In the genomic region with DNA sequence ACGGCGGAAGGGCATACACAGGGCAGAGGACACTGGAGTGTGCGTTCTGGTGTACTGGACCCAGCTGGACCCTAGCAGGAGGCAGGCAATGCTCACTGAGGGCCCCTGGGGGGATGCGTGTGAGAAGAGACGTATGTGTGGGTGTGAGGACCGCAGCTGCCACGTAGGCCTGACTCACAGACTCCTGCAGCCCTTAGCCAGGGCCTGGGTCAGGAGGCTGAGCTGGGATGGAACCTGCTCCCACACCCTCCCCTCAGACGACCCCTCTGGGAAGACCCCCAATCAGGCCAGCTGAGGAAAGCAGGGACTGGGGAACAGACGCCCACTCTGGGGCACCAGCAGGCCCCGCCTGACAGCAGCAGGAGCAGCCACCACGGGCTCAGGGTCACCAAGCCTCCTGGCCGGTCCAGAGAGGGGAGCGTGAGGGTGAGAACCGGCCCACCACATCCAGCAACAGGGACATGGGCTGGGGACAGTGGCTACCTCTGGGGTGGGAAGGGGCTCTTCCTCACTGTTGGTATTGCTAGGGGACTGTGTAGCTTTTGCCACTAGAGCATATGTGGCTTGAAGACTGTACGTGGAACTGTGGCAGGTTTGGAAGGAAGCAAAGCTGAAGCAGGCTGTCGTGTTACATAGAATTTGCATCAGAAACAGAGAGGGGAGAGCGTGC, we compare ENCODE assay signal across 9 cellular contexts. TPM values are rescaled to one million over a fixed set of nuclear protein-coding genes. Genes with fewer than 3 reads are reported as not detected.
DNase-seq lines count a peak whose midpoint lies in the region; FAIRE-seq and TF ChIP-seq lines count a peak whose summit lies in the region.
"Not testable (repeated sequence)": the region's sequence is repeated elsewhere in the genome, so short reads cannot be mapped to it uniquely, and the experiment has no call there.
"Had no signal": no experiment of that assay in that cellular context is flagged by ENCODE, and none has a peak within 500 bp of the region (broad histone marks: within the 10 kb centered on the region; RNA-seq: fewer than 3 reads in every experiment).

No MANE protein-coding gene starts in this region.

- peak overlapping the region; percentile 90 for H3K27ac ChIP-seq in osteoblast (ENCODE audit: low read depth, low read length)

- H3K4me1 ChIP-seq in osteoblast (ENCODE audit: insufficient read depth, low read length): peaks cover 10% of the 10 kb centered on the region

- DNase-seq in AG09309 (ENCODE audit: low read depth) (peak; percentile 67), H54 (ENCODE audit: insufficient read length, low spot score) (peak; percentile 70), RKO (ENCODE audit: low spot score) (peak; percentile 38), astrocyte of the spinal cord (ENCODE audit: low read depth, low spot score) (peak; percentile 46), epithelial cell of esophagus (ENCODE audit: low read depth) (peak; percentile 62), foreskin fibroblast (peak; percentile 80), osteoblast (ENCODE audit: insufficient read length, low spot score, missing footprints) (peak; percentile 100)

- H3K9me3 ChIP-seq in osteoblast (ENCODE audit: low read depth, low read length): not testable (repeated sequence)

- H4K20me1 ChIP-seq in osteoblast (ENCODE audit: insufficient read depth, low read length): not testable (repeated sequence)

- H3K4me2 ChIP-seq in osteoblast (ENCODE audit: insufficient read depth, low read length): not testable (repeated sequence)

- H3K79me2 ChIP-seq in osteoblast (ENCODE audit: insufficient read depth, low read length): not testable (repeated sequence)

- not testable (repeated sequence) for H3K4me3 ChIP-seq in AG09309 (ENCODE audit: control insufficient read depth, low read depth, low read length); astrocyte of the spinal cord (ENCODE audit: low read depth, low read length); epithelial cell of esophagus (ENCODE audit: low read length); foreskin fibroblast (ENCODE audit: low read depth in 1 of 2, low read length in 2 of 2); osteoblast (ENCODE audit: insufficient read depth, low read length)

- not testable (repeated sequence) for TF ChIP-seq POLR2A in H54 (IDR thresholded peaks at IDR 0.05; ENCODE audit: low read depth, low read length)

- in situ Hi-C loops in astrocyte of the spinal cord (cut with HindIII; ENCODE audit: low sequenced_read_pairs): not testable (repeated sequence)

- not testable (repeated sequence) for H3K27me3 ChIP-seq in osteoblast (ENCODE audit: insufficient read depth, low read length)

- H3K36me3 ChIP-seq in osteoblast (ENCODE audit: insufficient read depth, low read length): peaks cover 16% of the 10 kb centered on the region

- FAIRE-seq in H54 (lab: Jason Lieb, UNC): not testable (repeated sequence)

- not testable (repeated sequence) for H2AFZ ChIP-seq in osteoblast (ENCODE audit: low read length)

- TF ChIP-seq CTCF in AG09309 (IDR thresholded peaks at IDR 0.05; ENCODE audit: control insufficient read depth, insufficient read depth, low read depth, low read length, missing control alignments); astrocyte of the spinal cord (IDR thresholded peaks at IDR 0.05; ENCODE audit: low read depth, low read length); epithelial cell of esophagus (IDR thresholded peaks at IDR 0.05; ENCODE audit: insufficient read depth, low read depth, low read length, missing control alignments); foreskin fibroblast (IDR thresholded peaks at IDR 0.05; ENCODE audit: low read depth, low read length); osteoblast (IDR thresholded peaks at IDR 0.05; ENCODE audit: extremely low read depth, low read depth, low read length): not testable (repeated sequence)

RNA-seq across cellular contexts. Expression of a gene that starts 28.4 kb away (rescaled TPM):
- total RNA-seq in osteoblast: 139 and 180 TPM in 2 replicates

RNA-seq across cellular contexts. Expression of a gene that starts 41.2 kb away (rescaled TPM):
- 0.36 and 0.59 TPM in 2 replicates for total RNA-seq in osteoblast
- total RNA-seq: activated naive CD4-positive, alpha-beta T cell treated with anti-CD3 and anti-CD28 coated beads for 36 hours; CD4-positive, CD25-positive, alpha-beta regulatory T cell had no signal

RNA-seq across cellular contexts. Expression of a gene that starts 48.3 kb away (rescaled TPM):
- total RNA-seq in osteoblast: 49.5 and 56.1 TPM in 2 replicates

RNA-seq across cellular contexts. Expression of a gene that starts 59.5 kb away (rescaled TPM):
- total RNA-seq in osteoblast: 73.1 and 78.9 TPM in 2 replicates

RNA-seq across cellular contexts. Expression of a gene that starts 59.6 kb away (rescaled TPM):
- total RNA-seq in osteoblast: 22.8 and 24.8 TPM in 2 replicates

Comparison
In these comparisons a context has a peak if more than half of its experiments do, and no peak if none do; other contexts are left out.
1. DNase-seq: peak in every context shown above with its lines; median percentile 100 in osteoblast; 80 in foreskin fibroblast; 70 in H54; 67 in AG09309; 62 in epithelial cell of esophagus; 46 in astrocyte of the spinal cord; 38 in RKO.